Comparison of ENCODE assay signal across 15 cellular contexts in the genomic region with DNA sequence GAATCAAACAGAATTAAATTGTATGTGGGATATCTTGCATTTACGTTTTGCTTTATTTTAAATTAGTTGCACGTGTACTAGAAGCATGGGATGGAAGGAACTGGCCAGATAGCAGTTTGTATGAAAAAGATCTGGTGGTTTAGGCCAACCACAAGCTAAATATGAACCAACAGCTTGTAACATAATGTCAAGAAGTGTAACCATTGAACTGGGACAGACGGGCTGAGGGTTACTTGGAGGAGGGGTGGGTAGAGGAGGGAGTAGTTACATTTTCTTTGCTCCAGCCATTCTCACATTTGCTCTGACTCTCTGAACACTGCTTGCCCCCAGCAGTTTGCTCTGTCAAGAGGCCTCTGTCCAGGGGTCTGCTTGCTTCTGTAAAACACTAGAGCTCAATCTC. TPM values are rescaled to one million over a fixed set of nuclear protein-coding genes. Genes with fewer than 3 reads are reported as not detected.
A peak's percentile ranks its signal among the peaks of the same experiment; 100 is the strongest.
DNase-seq lines count a peak whose midpoint lies in the region; ATAC-seq, FAIRE-seq and TF ChIP-seq lines count a peak whose summit lies in the region.
"Had no signal": no experiment of that assay in that cellular context is flagged by ENCODE, and none has a peak within 500 bp of the region (broad histone marks: within the 10 kb centered on the region; RNA-seq: fewer than 3 reads in every experiment).

No MANE protein-coding gene starts in this region.

- BruUV-seq in K562 (replicated peaks; lab: Mats Ljungman, UMichigan), result no TSS peak

- no peak for TF ChIP-seq RAD21 in K562 (CRISPR knock-in tag; conservative IDR thresholded peaks at IDR 0.05 in 1 of 2, IDR thresholded peaks at IDR 0.05 in 1 of 2)

- H3K27ac ChIP-seq in K562 (ENCODE audit: extremely low read depth, low read depth, low read length), result no peak overlapping the region
- H3K27ac ChIP-seq: VCaP had no signal

- H3K9ac ChIP-seq in K562 (ENCODE audit: insufficient read depth in 1 of 2, low read depth in 2 of 2, low read length in 2 of 2), result no peak overlapping the region

- peak overlapping the region; percentile 63; the same call in 1 of the 2 replicates for H2AFZ ChIP-seq in K562 (ENCODE audit: low read depth, low read length)

- H4K20me1 ChIP-seq in K562 (replicated peaks; ENCODE audit: control insufficient read depth, insufficient read depth, low read length), result no peaks in the 10 kb centered on the region

- peak; percentile 66 for ATAC-seq in GM21515 (IDR thresholded peaks at IDR 0.05; ENCODE audit: unreplicated experiment)
- peak; percentile 70 for ATAC-seq in HG03460 (IDR thresholded peaks at IDR 0.05; ENCODE audit: unreplicated experiment)
- ATAC-seq in K562, result peak; percentile 21; the same call in 2 of the 3 replicates
- ATAC-seq in HG03025 (IDR thresholded peaks at IDR 0.05; ENCODE audit: low FRiP score, unreplicated experiment), result no peak
- ATAC-seq: activated T-cell treated with anti-CD3 and anti-CD28 coated beads, Interleukin-2, amount 50 U/mL, for 72 hours; left ventricle myocardium superior; Right ventricle myocardium inferior had no signal

- TF ChIP-seq POLR2A in GM12891 (IDR thresholded peaks at IDR 0.05; ENCODE audit: low read depth, low read length) (peak; percentile 45; the same call in 1 of the 2 replicates), K562 (conservative IDR thresholded peaks at IDR 0.05) (no peak)

- WGBS in K562 (ENCODE audit: insufficient coverage, low coverage, missing lambda C conversion rate), result 27% methylated on average over 3 of the region's 3 CpGs

- no peaks in the 10 kb centered on the region; the same call in 1 of the 2 replicates for H3K9me3 ChIP-seq in K562 (replicated peaks; ENCODE audit: control insufficient read depth, insufficient read depth, low read depth, low read length)

- peak; percentile 99 for FAIRE-seq in GM12891 (lab: Jason Lieb, UNC)
- FAIRE-seq in K562 (lab: Jason Lieb, UNC), result no peak
- FAIRE-seq: endometrium had no signal

- no peaks in the 10 kb centered on the region for H3K9me1 ChIP-seq in K562 (ENCODE audit: control insufficient read depth, insufficient read depth, low read length)

- no peaks in the 10 kb centered on the region for H3K79me2 ChIP-seq in K562 (ENCODE audit: control insufficient read depth, insufficient read depth, low read length)

- no peak for TF ChIP-seq EP300 in K562 (IDR thresholded peaks at IDR 0.05; ENCODE audit: low read length)

- TF ChIP-seq CTCF in K562 (IDR thresholded peaks at IDR 0.05 in 2 of 3, conservative IDR thresholded peaks at IDR 0.05 in 1 of 3; ENCODE audit: insufficient read depth in 2 of 3, low read depth in 1 of 3, low read length in 3 of 3), result no peak

- in situ Hi-C loops in K562 (cut with MboI), result no loop called here

- H3K4me3 ChIP-seq in K562, result no peak overlapping the region

- POLR2A ChIA-PET in K562 (lab: Yijun Ruan, JAX), result interaction anchor here (0.8 kb wide), 1 partner anchor 17 kb away, joined by 4 read pairs; no protein-coding TSS in a partner anchor

- intact Hi-C loops in K562 (cut with micrococcal nuclease), result no loop called here

- DNase-seq in GM12891 (ENCODE audit: insufficient read length, low spot score) (peak; percentile 48), K562 (ENCODE audit: extremely low read depth in 1 of 4, low spot score in 3 of 4) (no peak), NCI-H128 (lab: John Stamatoyannopoulos, UW; ENCODE audit: unreplicated experiment) (no peak), AG08395 (ENCODE audit: low spot score) (no peak), HuH-7 (ENCODE audit: low spot score) (no peak)
- DNase-seq: activated T-cell treated with anti-CD3 and anti-CD28 coated beads, Interleukin-2, amount 50 U/mL, for 72 hours; left ventricle myocardium superior; stimulated activated CD8-positive, alpha-beta memory T cell treated with anti-CD3 and anti-CD28 coated beads, Interleukin-4, amount 100 ng/mL, for 48 hours had no signal

- CTCF ChIA-PET in K562 (lab: Yijun Ruan, JAX; ENCODE audit: low intra/inter-chr PET ratio), result no interaction called here

- H3K36me3 ChIP-seq in K562 (ENCODE audit: control insufficient read depth, insufficient read depth, low read length), result no peaks in the 10 kb centered on the region

- H3K4me2 ChIP-seq in K562 (ENCODE audit: insufficient read depth, low read length), result no peak overlapping the region

- H3K27me3 ChIP-seq in K562 (ENCODE audit: control insufficient read depth in 2 of 2, insufficient read depth in 2 of 2, low read length in 2 of 2), result no peaks in the 10 kb centered on the region

- peaks cover 3 to 8% of the 10 kb centered on the region in 2 experiments; a peak in 3 of 5 replicates for H3K4me1 ChIP-seq in K562 (replicated peaks in 1 of 2; ENCODE audit: control insufficient read depth in 2 of 2, insufficient read depth in 2 of 2, low read length in 2 of 2)

TF ChIP-seq in GM12891, 5 proteins besides CTCF, POLR2A, EP300 and RAD21:
- TF ChIP-seq POU2F2 (IDR thresholded peaks at IDR 0.05; ENCODE audit: low read depth, low read length) (peak; percentile 52; the same call in 1 of the 2 replicates), TAF1 (IDR thresholded peaks at IDR 0.05; ENCODE audit: low read depth, low read length) (no peak), PAX5 (IDR thresholded peaks at IDR 0.05; ENCODE audit: insufficient read depth, low read length, severe bottlenecking) (peak; percentile 18), SPI1 (IDR thresholded peaks at IDR 0.05; ENCODE audit: low read depth, low read length) (peak; percentile 52; the same call in 1 of the 2 replicates)

TF ChIP-seq in K562, 482 proteins besides CTCF, POLR2A, EP300 and RAD21:
- TF ChIP-seq HINFP (tag; conservative IDR thresholded peaks at IDR 0.05; ENCODE audit: low read depth), result no peak
TF ChIP-seq in K562: peak in this region for 0.

RNA-seq across cellular contexts. Expression of gene CXCR5, which starts 31.7 kb away (rescaled TPM):
- polyA plus RNA-seq in GM12891 (2012; ENCODE audit: low read depth, missing spikeins), result 4.4 TPM
- not detected in 2 replicates for total RNA-seq in K562 (2011; cell fraction: chromatin; rRNA removed; ENCODE audit: low replicate concordance)
- total RNA-seq in K562 (2011; cell fraction: nucleolus; rRNA removed), result not detected in 2 replicates
- total RNA-seq in K562 (2011; cell fraction: nucleoplasm; rRNA removed), result not detected in 2 replicates
- not detected in 2 replicates for total RNA-seq in K562 (2014; rRNA removed)
- total RNA-seq in K562 (2014; rRNA removed; fragmentation: Illumina TruSeq; extraction: Trizol), result not detected in 2 replicates
- total RNA-seq in K562 (2015; rRNA removed; fragmentation: Illumina TruSeq; extraction: Trizol), result not detected in 2 replicates
- total RNA-seq in K562 (2021), result 0.04 TPM in 1 of 2 replicates, not detected in the other
- polyA plus RNA-seq in K562 (2011; rRNA removed), result not detected in 2 replicates
- 0.03 TPM in 1 of 2 replicates, not detected in the other for polyA plus RNA-seq in K562 (2011; cell fraction: cytosol; rRNA removed)
- polyA plus RNA-seq in K562 (2011; cell fraction: nucleus; rRNA removed), result not detected in 2 replicates
- not detected in 2 replicates for polyA plus RNA-seq in K562 (2012)
- not detected in 2 replicates for polyA plus RNA-seq in K562 (2014; fragmentation: Illumina TruSeq; extraction: Trizol)
- under 1 TPM; 0.03 to 0.06 TPM for polyA plus RNA-seq in K562 (2014; fragmentation: Nextera tagmentation; extraction: Ambion mirVana)
- polyA plus RNA-seq in K562 (2014; rRNA removed), result not detected in 2 replicates
- polyA minus RNA-seq in K562 (2011; rRNA and poly(A)+ RNA removed), result not detected in 2 replicates
- polyA minus RNA-seq in K562 (2011; cell fraction: cytosol; rRNA and poly(A)+ RNA removed), result not detected in 2 replicates
- not detected in 2 replicates for polyA minus RNA-seq in K562 (2011; cell fraction: nucleus; rRNA and poly(A)+ RNA removed)
- total RNA-seq: left ventricle myocardium superior, Right ventricle myocardium inferior had no signal
- polyA plus RNA-seq: BJ had no signal
